ENCODE assay signal across 8 cellular contexts in the genomic region with DNA sequence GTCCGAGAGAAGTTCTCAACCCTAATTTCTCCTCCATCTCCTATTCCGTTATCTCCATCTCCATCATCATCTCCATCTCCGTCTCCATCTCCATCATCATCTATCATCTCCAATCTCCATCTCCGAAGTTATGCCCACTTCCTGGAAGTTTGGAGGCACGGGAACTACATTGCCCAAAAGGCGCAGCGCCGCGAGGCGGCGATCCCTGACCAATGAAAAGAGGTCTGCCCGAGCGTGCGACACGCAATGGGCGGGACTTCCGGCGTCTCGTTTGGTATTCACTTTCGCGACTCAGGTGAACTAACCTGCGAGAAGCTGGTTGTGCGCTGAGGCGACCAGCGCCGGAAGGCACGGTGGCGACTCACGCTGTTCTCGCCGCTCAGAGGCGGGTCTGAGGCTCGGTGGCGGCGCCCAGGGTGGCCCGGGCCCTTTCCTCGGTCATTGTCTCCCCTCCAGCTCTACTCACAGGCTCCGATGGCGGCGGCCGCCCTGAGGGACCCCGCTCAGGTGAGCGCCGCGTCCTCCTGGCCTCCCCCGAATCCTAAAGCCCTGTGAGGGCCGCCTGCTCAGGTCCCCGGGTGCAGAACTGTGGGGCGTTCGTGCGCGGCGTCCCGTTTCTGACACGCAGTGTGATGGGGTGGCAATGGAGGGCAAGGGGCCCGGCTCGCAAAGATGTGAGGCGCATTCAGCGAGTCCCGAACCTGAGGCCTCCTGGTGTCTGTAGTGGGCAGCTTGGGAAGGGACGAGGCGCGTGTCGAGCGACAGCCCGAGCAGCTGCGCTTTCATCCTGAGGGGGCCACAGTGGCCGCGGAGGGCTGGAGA. TPM values are rescaled to one million over a fixed set of nuclear protein-coding genes. Genes with fewer than 3 reads are reported as not detected.
DNase-seq lines count a peak whose midpoint lies in the region; TF ChIP-seq lines count a peak whose summit lies in the region.
"Not testable (repeated sequence)": the region's sequence is repeated elsewhere in the genome, so short reads cannot be mapped to it uniquely, and the experiment has no call there.

A gene (plus strand): TSS at position 274 of the 822 bp plus-strand sequence. CDS start 201 bp downstream, at position 475.

- H3K18ac ChIP-seq in mesendoderm (ENCODE audit: low read length) = peak within 1 kb of the TSS; percentile 54

- H3K9me3 ChIP-seq in endocrine pancreas (ENCODE audit: control insufficient read depth, low read length) = not testable (repeated sequence)

- H3K4me1 ChIP-seq in endocrine pancreas (ENCODE audit: control insufficient read depth, insufficient read depth, low read length); mesendoderm (ENCODE audit: control insufficient read depth, low read depth, low read length): not testable (repeated sequence)

- not testable (repeated sequence) for H4K8ac ChIP-seq in mesendoderm (ENCODE audit: low read depth, low read length)

- not testable (repeated sequence) for H2BK15ac ChIP-seq in mesendoderm (replicated peaks; ENCODE audit: low read depth)

- peak; percentile 71 for DNase-seq in COLO829 (ENCODE audit: low spot score)
- DNase-seq in GM20000 (ENCODE audit: low spot score) = peak; percentile 95
- DNase-seq in HT-29 (ENCODE audit: low spot score) = peak; percentile 99
- DNase-seq in NK-92 treated with Interleukin-12 subunit alpha and Interleukin-12 subunit beta, amount 100 ng/mL, for 24 hours (lab: John Stamatoyannopoulos, UW) = peak; percentile 87
- DNase-seq in activated CD8-positive, alpha-beta memory T cell treated with anti-CD3 and anti-CD28 coated beads for 4 hours (ENCODE audit: low read depth in 2 of 2) = peak; percentile 89 to 91
- peak; percentile 95 for DNase-seq in mesendoderm
- DNase-seq in stimulated activated CD8-positive, alpha-beta memory T cell treated with anti-CD3 and anti-CD28 coated beads, Interleukin-12 subunit alpha, Interleukin-12 subunit beta, amount 100 ng/mL, for 24 hours (ENCODE audit: extremely low read depth) = peak; percentile 82

- H3K27ac ChIP-seq in mesendoderm (ENCODE audit: low read depth, low read length) = peak within 1 kb of the TSS; percentile 46

- H3K4me3 ChIP-seq in endocrine pancreas (ENCODE audit: control insufficient read depth, insufficient read depth, low read length) (peak within 1 kb of the TSS; percentile 38), mesendoderm (ENCODE audit: low read length) (peak within 1 kb of the TSS; percentile 80)

- H3K79me1 ChIP-seq in mesendoderm (ENCODE audit: low read length) = not testable (repeated sequence)

- not testable (repeated sequence) for H4K5ac ChIP-seq in mesendoderm (ENCODE audit: low read length)

- H2BK120ac ChIP-seq in mesendoderm (ENCODE audit: low read depth, low read length) = not testable (repeated sequence)

- H3K9ac ChIP-seq in endocrine pancreas (ENCODE audit: control insufficient read depth, insufficient read depth, low read length) = peak within 1 kb of the TSS; percentile 89
- H3K9ac ChIP-seq in mesendoderm (ENCODE audit: low read length) = peak within 1 kb of the TSS; percentile 84

- H3K23ac ChIP-seq in mesendoderm (ENCODE audit: low read length) = not testable (repeated sequence)

- H2BK5ac ChIP-seq in mesendoderm (ENCODE audit: low read length) = not testable (repeated sequence)

- peak within 1 kb of the TSS; percentile 88 for H3K56ac ChIP-seq in mesendoderm (ENCODE audit: low read length)

- WGBS in mesendoderm (ENCODE audit: extremely low coverage, insufficient coverage, low lambda C conversion rate) = 100% methylated on average over 2 of the region's 69 CpGs

- not testable (repeated sequence) for TF ChIP-seq CTCF in GM20000 (IDR thresholded peaks at IDR 0.05; ENCODE audit: extremely low read depth, missing control alignments)

- H3K4ac ChIP-seq in mesendoderm (ENCODE audit: low read depth, low read length) = not testable (repeated sequence)

- H3K79me2 ChIP-seq in mesendoderm (ENCODE audit: control insufficient read depth, insufficient read depth, low read length) = not testable (repeated sequence)

- not testable (repeated sequence) for H2AK5ac ChIP-seq in mesendoderm (ENCODE audit: low read length)

- H3K4me2 ChIP-seq in mesendoderm (ENCODE audit: low read length) = not testable (repeated sequence)

- peaks cover 10% of the 10 kb centered on the region for H3K36me3 ChIP-seq in endocrine pancreas (ENCODE audit: control insufficient read depth, insufficient read depth, low read length)
- H3K36me3 ChIP-seq in mesendoderm (ENCODE audit: control insufficient read depth, insufficient read depth, low read length) = not testable (repeated sequence)

- H3K27me3 ChIP-seq in endocrine pancreas (ENCODE audit: control insufficient read depth, insufficient read depth, low read length); mesendoderm (ENCODE audit: insufficient read depth, low read length, poor library complexity): not testable (repeated sequence)

RNA-seq across cellular contexts. Expression of the gene that starts here (rescaled TPM):
- total RNA-seq in HT-29 (2014; rRNA removed; shearing (Covaris generic)) = 8.1 and 19.3 TPM in 2 replicates
- 5.1 TPM for polyA plus RNA-seq in mesendoderm (2013, experiment 1 of 2)
- 5.0 TPM for polyA plus RNA-seq in mesendoderm (2013, experiment 2 of 2)

Comparison
In these comparisons a context has a peak if more than half of its experiments do, and no peak if none do; other contexts are left out.
1. Peak in every context shown above with its lines: DNase-seq, H3K4me3 ChIP-seq and H3K27ac ChIP-seq.